In genomic region chr21:31733521-31734149, GRCh38 we compare ENCODE assay signal across 2 cellular contexts.
TF ChIP-seq lines count a peak whose summit lies in the region.

No MANE protein-coding gene starts in this region.

TF ChIP-seq in HepG2, 621 proteins besides CTCF, POLR2A, EP300 and RAD21:
- TF ChIP-seq EHMT2 (IDR thresholded peaks at IDR 0.05; ENCODE audit: borderline replicate concordance, low read depth, low read length) (no peak), CEBPZ (IDR thresholded peaks at IDR 0.05; ENCODE audit: low read length) (no peak), ZBTB4 (CRISPR knock-in tag; IDR thresholded peaks at IDR 0.05; ENCODE audit: borderline replicate concordance) (no peak), TEAD2 (CRISPR knock-in tag; IDR thresholded peaks at IDR 0.05) (no peak)
TF ChIP-seq in HepG2: peak in this region for 0.

TF ChIP-seq in PFSK-1, 5 proteins besides CTCF, POLR2A, EP300 and RAD21:
- peak in 1 of 2 experiments; percentile 27; a peak in 1 of 4 replicates for TF ChIP-seq REST (IDR thresholded peaks at IDR 0.05; ENCODE audit: insufficient read depth in 1 of 2, low read depth in 2 of 2, low read length in 2 of 2)
- TF ChIP-seq TAF1 (IDR thresholded peaks at IDR 0.05; ENCODE audit: borderline replicate concordance, insufficient read depth, low read length), result no peak
- TF ChIP-seq POLR2AphosphoS5 (IDR thresholded peaks at IDR 0.05; ENCODE audit: low read depth, low read length), result no peak
- peak; percentile 38 for TF ChIP-seq FOXP2 (optimal IDR thresholded peaks at IDR 0.05; ENCODE audit: borderline replicate concordance, extremely low read depth, extremely low read length, insufficient read depth)
- 0 out of 2 replicates have a peak, but pooled peaks have one; percentile 24 for TF ChIP-seq SIN3A (IDR thresholded peaks at IDR 0.05; ENCODE audit: borderline replicate concordance, insufficient read depth, low read length)
